Comparison of ENCODE assay signal across 23 cellular contexts in the genomic region with DNA sequence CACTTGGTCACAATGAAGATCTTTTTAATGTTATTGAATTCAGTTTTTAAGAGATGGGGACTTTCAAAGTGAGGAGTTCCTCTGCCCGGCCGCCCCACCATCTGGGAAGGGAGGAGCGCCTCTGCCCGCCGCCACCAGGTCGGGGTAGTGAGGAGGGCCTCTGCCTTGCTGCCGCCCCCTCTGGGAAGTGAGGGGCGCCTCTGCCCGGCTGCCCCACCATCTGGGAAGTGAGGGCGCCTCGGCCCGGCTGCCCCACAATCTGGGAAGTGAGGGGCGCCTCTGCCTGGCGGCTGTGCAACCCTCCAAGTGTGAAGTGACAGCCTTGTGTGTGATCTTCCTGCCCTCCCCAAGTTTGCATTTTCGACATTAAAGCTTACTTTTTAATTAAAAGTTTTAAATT.
DNase-seq lines count a peak whose midpoint lies in the region; ATAC-seq and TF ChIP-seq lines count a peak whose summit lies in the region.
"Had no signal": no experiment of that assay in that cellular context is flagged by ENCODE, and none has a peak within 500 bp of the region (broad histone marks: within the 10 kb centered on the region; RNA-seq: fewer than 3 reads in every experiment).

No MANE protein-coding gene starts in this region.

- peaks cover 2% of the 10 kb centered on the region for H3K9me3 ChIP-seq in WERI-Rb-1 (ENCODE audit: severe bottlenecking)
- H3K9me3 ChIP-seq in PC-9 (ENCODE audit: insufficient read depth, low read depth) = no peaks in the 10 kb centered on the region; the same call in 1 of the 2 replicates
- H3K9me3 ChIP-seq: BE2C had no signal

- no peaks in the 10 kb centered on the region for H3K27me3 ChIP-seq in WERI-Rb-1 (ENCODE audit: insufficient read depth, low read depth, severe bottlenecking)
- H3K27me3 ChIP-seq in PC-9 (ENCODE audit: insufficient read depth, low read depth) = no peaks in the 10 kb centered on the region
- H3K27me3 ChIP-seq: BE2C; BLaER1 treated with 17β-estradiol and CSF1 and Interleukin-3, amounts not matched to agents 10 nM and 100 nM had no signal

- H3K4me1 ChIP-seq in PC-9 (replicated peaks; ENCODE audit: insufficient read depth) = no peaks in the 10 kb centered on the region
- H3K4me1 ChIP-seq: A549; BLaER1 treated with 17β-estradiol and CSF1 and Interleukin-3, amounts not matched to agents 10 nM and 100 nM had no signal

- H3F3A ChIP-seq in PC-9 (ENCODE audit: insufficient read depth, low read depth) = no peaks in the 10 kb centered on the region

- POLR2A ChIA-PET in PC-9 (lab: Charles Lee; ENCODE audit: unreplicated experiment) = no interaction called here

- CTCF ChIA-PET in PC-9 (lab: Charles Lee) = no interaction called here

- H3K79me2 ChIP-seq in PC-9 (ENCODE audit: low read depth) = no peaks in the 10 kb centered on the region

- intact Hi-C loops in posterior vena cava (cut with DNase I) (loop anchor here in 1 of 2 donors (5.0 kb wide), 1 partner anchor 1999 kb away; no protein-coding TSS in a partner anchor), PC-9 (cut with micrococcal nuclease; ENCODE audit: unreplicated experiment) (no loop called here)

- H3K4me3 ChIP-seq in WERI-Rb-1 (ENCODE audit: low read depth, low read length) (peak overlapping the region; percentile 41), PC-9 (no peak overlapping the region)
- H3K4me3 ChIP-seq: A549; BLaER1 treated with 17β-estradiol and CSF1 and Interleukin-3, amounts not matched to agents 10 nM and 100 nM; GM12878; GM23338 had no signal

- peak overlapping the region; percentile 82 for H3K27ac ChIP-seq in WERI-Rb-1
- H3K27ac ChIP-seq in PC-9 = no peak overlapping the region
- H3K27ac ChIP-seq: A549; BLaER1 treated with 17β-estradiol and CSF1 and Interleukin-3, amounts not matched to agents 10 nM and 100 nM had no signal

- H2AFZ ChIP-seq in PC-9 = no peak overlapping the region
- H2AFZ ChIP-seq: GM23338 had no signal

- H3K36me3 ChIP-seq in WERI-Rb-1 (no peaks in the 10 kb centered on the region), PC-9 (ENCODE audit: low read depth) (no peaks in the 10 kb centered on the region)
- H3K36me3 ChIP-seq: BLaER1 treated with 17β-estradiol and CSF1 and Interleukin-3, amounts not matched to agents 10 nM and 100 nM had no signal

- ATAC-seq in GM18867 (IDR thresholded peaks at IDR 0.05; ENCODE audit: unreplicated experiment) (no peak), GM18873 (IDR thresholded peaks at IDR 0.05; ENCODE audit: low FRiP score, unreplicated experiment) (no peak)
- ATAC-seq: A549, GM12878, GM23338, HCT116 had no signal

- H3K4me2 ChIP-seq in PC-9 = no peak overlapping the region
- H3K4me2 ChIP-seq: A549; BLaER1 treated with 17β-estradiol and CSF1 and Interleukin-3, amounts not matched to agents 10 nM and 100 nM; GM23338 had no signal

- TF ChIP-seq CTCF in WERI-Rb-1 (IDR thresholded peaks at IDR 0.05; ENCODE audit: low read depth, low read length) = no peak
- TF ChIP-seq CTCF in PC-9 (conservative IDR thresholded peaks at IDR 0.05) = no peak

- H3K9me2 ChIP-seq in PC-9 (ENCODE audit: insufficient read depth) = no peaks in the 10 kb centered on the region

- H4K20me1 ChIP-seq in PC-9 (ENCODE audit: insufficient read depth) = no peaks in the 10 kb centered on the region
- H4K20me1 ChIP-seq: BLaER1 treated with 17β-estradiol and CSF1 and Interleukin-3, amounts not matched to agents 10 nM and 100 nM had no signal

- DNase-seq in DMS 273 (lab: John Stamatoyannopoulos, UW; ENCODE audit: unreplicated experiment) (peak; percentile 62), NCI-H524 treated with DMSO at 0.1 percent for 48 hours (lab: John Stamatoyannopoulos, UW) (peak; percentile 29), WERI-Rb-1 (peak; percentile 74), posterior vena cava (ENCODE audit: low spot score) (peak; percentile 70), NCI-H187 (lab: John Stamatoyannopoulos, UW) (no peak), PC-9 (no peak)
- DNase-seq: 8988T; ACHN; AML-193; CD4-positive, alpha-beta T cell; CD8-positive, alpha-beta memory T cell; DMS79; EL; GDM1; H9 had no signal

- BruUV-seq in PC-9 (replicated peaks; lab: Mats Ljungman, UMichigan) = no TSS peak

Comparison
In these comparisons a context has a peak if more than half of its experiments do, and no peak if none do; other contexts are left out.
1. DNase-seq: peak in DMS 273 (single experiment), NCI-H524 treated with DMSO at 0.1 percent for 48 hours (single experiment), WERI-Rb-1 (single experiment) and posterior vena cava (single experiment); none in NCI-H187 (0 of 2) and PC-9 (0 of 2).